In genomic region chr1:99634971-99635624, GRCh38 we compare ENCODE assay signal across 24 cellular contexts. TPM values are rescaled to one million over a fixed set of nuclear protein-coding genes. Genes with fewer than 3 reads are reported as not detected.
DNase-seq lines count a peak whose midpoint lies in the region; ATAC-seq, FAIRE-seq and TF ChIP-seq lines count a peak whose summit lies in the region.
"Had no signal": no experiment of that assay in that cellular context is flagged by ENCODE, and none has a peak within 500 bp of the region (broad histone marks: within the 10 kb centered on the region; RNA-seq: fewer than 3 reads in every experiment).

No MANE protein-coding gene starts in this region.

- H3K4me3 ChIP-seq in HepG2 (replicated peaks in 1 of 3; ENCODE audit: insufficient read depth in 1 of 3, low read depth in 2 of 3, low read length in 3 of 3) (no peak overlapping the region; a peak in 1 of 6 replicates), right lobe of liver (no peak overlapping the region), SK-N-MC (no peak overlapping the region), mesenchymal stem cell (ENCODE audit: insufficient read depth in 1 of 2, low read depth in 1 of 2, low read length in 2 of 2) (no peak overlapping the region)
- H3K4me3 ChIP-seq: GM12878, GM23338 had no signal

- TF ChIP-seq CTCF in HepG2 (CRISPR knock-in tag; IDR thresholded peaks at IDR 0.05) = no peak
- TF ChIP-seq CTCF in right lobe of liver (IDR thresholded peaks at IDR 0.05) = no peak

- ATAC-seq in HepG2 = peak; percentile 87
- ATAC-seq in right lobe of liver = no peak
- ATAC-seq in HG02798 (IDR thresholded peaks at IDR 0.05; ENCODE audit: poor library complexity, unreplicated experiment) = no peak
- ATAC-seq: GM12878, GM23338, Right ventricle myocardium inferior had no signal

- no peaks in the 10 kb centered on the region for H3K27me3 ChIP-seq in HepG2 (ENCODE audit: control insufficient read depth in 1 of 2, insufficient read depth in 2 of 2, low read length in 2 of 2)
- H3K27me3 ChIP-seq in right lobe of liver = no peaks in the 10 kb centered on the region
- no peaks in the 10 kb centered on the region for H3K27me3 ChIP-seq in mesenchymal stem cell (ENCODE audit: control insufficient read depth in 1 of 2, insufficient read depth in 1 of 2, low read length in 2 of 2)

- no peak for FAIRE-seq in HepG2 (lab: Jason Lieb, UNC)
- FAIRE-seq: GM12878, HTR-8/SVneo, RCC 7860 had no signal

- H3K36me3 ChIP-seq in HepG2 (replicated peaks in 1 of 2; ENCODE audit: control insufficient read depth in 1 of 2, insufficient read depth in 2 of 2, low read length in 2 of 2) (no peaks in the 10 kb centered on the region), right lobe of liver (no peaks in the 10 kb centered on the region), SK-N-MC (ENCODE audit: insufficient read depth, low read length) (no peaks in the 10 kb centered on the region), mesenchymal stem cell (ENCODE audit: control insufficient read depth in 1 of 2, insufficient read depth in 2 of 2, low read depth in 1 of 2, low read length in 2 of 2) (no peaks in the 10 kb centered on the region)

- no peak overlapping the region for H3K9ac ChIP-seq in HepG2 (ENCODE audit: insufficient read depth, low read depth, low read length)
- H3K9ac ChIP-seq in SK-N-MC (ENCODE audit: insufficient read length) = no peak overlapping the region
- H3K9ac ChIP-seq in mesenchymal stem cell (ENCODE audit: low read length) = no peak overlapping the region

- peak; percentile 81 for DNase-seq in HepG2 (ENCODE audit: low spot score)
- no peak for DNase-seq in right lobe of liver
- DNase-seq in SK-N-MC (ENCODE audit: low read depth, low spot score) = no peak
- peak; percentile 58 for DNase-seq in mesenchymal stem cell
- no peak for DNase-seq in head of caudate nucleus
- DNase-seq in HEK293T (ENCODE audit: extremely low spot score) = no peak
- DNase-seq: Caco-2; CD4-positive, alpha-beta T cell; DND-41; HCEC 1CT; Karpas-422; NCI-H1436; NCI-H187 treated with DMSO at 0.1 percent for 48 hours; NCI-H2107; NCI-H2227 treated with DMSO at 0.1 percent for 48 hours; NCI-H524; SW 1271 had no signal

- in situ Hi-C loops in HepG2 (cut with HindIII; ENCODE audit: extremely low pct_ligation_motif_present, low pct_unique_long_range_greater_than_20kb) = no loop called here

- H4K20me1 ChIP-seq in HepG2 (ENCODE audit: insufficient read depth, low read length) = no peaks in the 10 kb centered on the region

- intact Hi-C loops in HepG2 (cut with micrococcal nuclease; ENCODE audit: unreplicated experiment) (no loop called here), right lobe of liver (cut with DNase I) (no loop called here), head of caudate nucleus (cut with DNase I) (no loop called here)

- H3K4me1 ChIP-seq in HepG2 (ENCODE audit: insufficient read depth, low read length) (peaks cover 34% of the 10 kb centered on the region), right lobe of liver (peaks cover 0 to 8% (median 0%) of the 10 kb centered on the region in 4 donors), mesenchymal stem cell (ENCODE audit: control insufficient read depth, insufficient read depth, low read depth, low read length) (no peaks in the 10 kb centered on the region)
- H3K4me1 ChIP-seq: Caco-2 had no signal

- no peak for TF ChIP-seq RAD21 in HepG2 (CRISPR knock-in tag; IDR thresholded peaks at IDR 0.05)

- TF ChIP-seq POLR2A in HepG2 (IDR thresholded peaks at IDR 0.05; ENCODE audit: insufficient read depth in 1 of 2, low read depth in 2 of 2, low read length in 2 of 2) = no peak
- TF ChIP-seq POLR2A in right lobe of liver (IDR thresholded peaks at IDR 0.05) = no peak

- no peak overlapping the region for H2BK12ac ChIP-seq in mesenchymal stem cell (ENCODE audit: low read length in 2 of 2)

- H2AFZ ChIP-seq in HepG2 (ENCODE audit: low read length) = no peak overlapping the region
- H2AFZ ChIP-seq in mesenchymal stem cell (ENCODE audit: low read depth, low read length) = no peak overlapping the region
- H2AFZ ChIP-seq: GM23338 had no signal

- no peak overlapping the region for H4K8ac ChIP-seq in mesenchymal stem cell (ENCODE audit: low read length)

- H2AK5ac ChIP-seq in mesenchymal stem cell (ENCODE audit: low read length, severe bottlenecking) = no peak overlapping the region

- no peaks in the 10 kb centered on the region for H3K9me3 ChIP-seq in HepG2 (ENCODE audit: low read length)
- no peaks in the 10 kb centered on the region for H3K9me3 ChIP-seq in right lobe of liver
- no peaks in the 10 kb centered on the region for H3K9me3 ChIP-seq in SK-N-MC (ENCODE audit: low read depth, low read length)
- H3K9me3 ChIP-seq in mesenchymal stem cell (ENCODE audit: control insufficient read depth, low read length) = no peaks in the 10 kb centered on the region
- H3K9me3 ChIP-seq: Caco-2 had no signal

- no peaks in the 10 kb centered on the region for H3K79me2 ChIP-seq in HepG2 (ENCODE audit: insufficient read depth, low read length)

- no peak overlapping the region for H3K18ac ChIP-seq in mesenchymal stem cell (ENCODE audit: low read depth in 1 of 2, low read length in 2 of 2)

- no peak overlapping the region for H3K23ac ChIP-seq in mesenchymal stem cell (ENCODE audit: low read length in 2 of 2)

- H2BK15ac ChIP-seq in mesenchymal stem cell (ENCODE audit: low read depth, poor library complexity, severe bottlenecking) = no peak overlapping the region

- CTCF ChIA-PET in HepG2 (lab: Yijun Ruan, JAX; ENCODE audit: low intra/inter-chr PET ratio, low total read pairs) (no interaction called here), HEK293T (lab: Yijun Ruan, JAX) (no interaction called here)

- no peak overlapping the region for H2BK120ac ChIP-seq in mesenchymal stem cell (ENCODE audit: low read depth, low read length)

- BruUV-seq in HepG2 (replicated peaks; lab: Mats Ljungman, UMichigan) = no TSS peak

- no peak overlapping the region for H3K4ac ChIP-seq in mesenchymal stem cell (ENCODE audit: low read depth in 1 of 2, low read length in 2 of 2)

- POLR2A ChIA-PET in HepG2 (lab: Yijun Ruan, JAX) = interaction anchor here (0.7 to 2.3 kb wide), 3 partner anchors 12 to 46 kb away, joined by 3 to 18 read pairs (median 4); partner anchors contain the start of gene PALMD
- POLR2A ChIA-PET in HEK293T (lab: Yijun Ruan, JAX) = interaction anchor here (1.2 kb wide), 1 partner anchor 11 kb away, joined by 3 read pairs; the partner anchor contains the start of gene PALMD

- H3K27ac ChIP-seq in HepG2 (ENCODE audit: extremely low read length, insufficient read depth, low read length) = no peak overlapping the region
- H3K27ac ChIP-seq in right lobe of liver = no peak overlapping the region
- 0 out of 2 replicates have a peak overlapping the region, but pooled peaks have one; percentile 89 for H3K27ac ChIP-seq in SK-N-MC
- no peak overlapping the region for H3K27ac ChIP-seq in mesenchymal stem cell (ENCODE audit: low read length, poor library complexity, severe bottlenecking)

- H4K91ac ChIP-seq in mesenchymal stem cell (ENCODE audit: low read length) = no peak overlapping the region

- no peak overlapping the region for H3K14ac ChIP-seq in mesenchymal stem cell (ENCODE audit: low read length in 2 of 2)

- H3K4me2 ChIP-seq in HepG2 (ENCODE audit: low read depth, low read length) (no peak overlapping the region), mesenchymal stem cell (ENCODE audit: low read length, poor library complexity, severe bottlenecking) (no peak overlapping the region)
- H3K4me2 ChIP-seq: GM23338 had no signal

- 60% methylated on average over 3 of the region's 3 CpGs for WGBS in HepG2 (ENCODE audit: low lambda C conversion rate)
- 97% methylated on average over 3 of the region's 3 CpGs for WGBS in right lobe of liver (ENCODE audit: insufficient coverage, low coverage, low lambda C conversion rate, missing lambda C conversion rate)
- WGBS in mesenchymal stem cell = 83% methylated on average over 1 of the region's 3 CpGs

- no peak overlapping the region for H2BK5ac ChIP-seq in mesenchymal stem cell (ENCODE audit: low read depth, low read length, poor library complexity, severe bottlenecking)

- H3K79me1 ChIP-seq in mesenchymal stem cell (replicated peaks; ENCODE audit: low read length, poor library complexity, severe bottlenecking) = no peaks in the 10 kb centered on the region

- TF ChIP-seq EP300 in HepG2 (IDR thresholded peaks at IDR 0.05; ENCODE audit: low read depth in 2 of 2, low read length in 2 of 2) = peak in 1 of 2 experiments; percentile 45; a peak in 1 of 4 replicates
- no peak for TF ChIP-seq EP300 in HepG2 (CRISPR knock-in tag; IDR thresholded peaks at IDR 0.05; ENCODE audit: borderline replicate concordance)

TF ChIP-seq in HEK293T, 16 proteins besides CTCF, POLR2A, EP300 and RAD21 (continues in another document):
- TF ChIP-seq BHLHE40 (IDR thresholded peaks at IDR 0.05; ENCODE audit: borderline replicate concordance) (no peak), ZNF384 (IDR thresholded peaks at IDR 0.05) (no peak), FOXK2 (IDR thresholded peaks at IDR 0.05) (no peak), CTBP1 (IDR thresholded peaks at IDR 0.05; ENCODE audit: borderline replicate concordance) (no peak), LEF1 (IDR thresholded peaks at IDR 0.05; ENCODE audit: borderline replicate concordance) (no peak)

RNA-seq across cellular contexts. Expression of gene PALMD, which starts 10.8 kb away (rescaled TPM):
- total RNA-seq in HepG2 (2016; rRNA removed; fragmentation: Illumina TruSeq; extraction: Trizol) = 31.1 and 42.0 TPM in 2 replicates
- total RNA-seq in HepG2 (2016; cell fraction: cytosol; rRNA removed; fragmentation: Illumina TruSeq; extraction: Trizol; ENCODE audit: low read depth) = 10.3 and 11.6 TPM in 2 replicates
- total RNA-seq in HepG2 (2016; cell fraction: insoluble cytoplasmic fraction; rRNA removed; fragmentation: Illumina TruSeq; extraction: Trizol) = 30.7 and 39.5 TPM in 2 replicates
- 24.2 and 24.3 TPM in 2 replicates for total RNA-seq in HepG2 (2016; cell fraction: membrane; rRNA removed; fragmentation: Illumina TruSeq; extraction: Trizol)
- total RNA-seq in HepG2 (2016; cell fraction: nucleus; rRNA removed; fragmentation: Illumina TruSeq; extraction: Trizol) = 26.7 and 29.8 TPM in 2 replicates
- polyA plus RNA-seq in HepG2 (2011; rRNA removed) = 4.6 and 5.5 TPM in 2 replicates
- polyA plus RNA-seq in HepG2 (2011; cell fraction: cytosol; rRNA removed) = 2.7 and 3.8 TPM in 2 replicates
- 4.6 and 6.1 TPM in 2 replicates for polyA plus RNA-seq in HepG2 (2011; cell fraction: nucleus; rRNA removed)
- 6.5 and 16.7 TPM in 2 replicates for polyA plus RNA-seq in HepG2 (2012)
- 6.7 and 7.6 TPM in 2 replicates for polyA plus RNA-seq in HepG2 (2016; cell fraction: cytosol; fragmentation: Illumina TruSeq; extraction: Trizol; ENCODE audit: low read depth)
- polyA plus RNA-seq in HepG2 (2016; cell fraction: insoluble cytoplasmic fraction; fragmentation: Illumina TruSeq; extraction: Trizol; ENCODE audit: low read depth) = 47.1 and 47.2 TPM in 2 replicates
- 16.3 and 16.4 TPM in 2 replicates for polyA plus RNA-seq in HepG2 (2016; cell fraction: membrane; fragmentation: Illumina TruSeq; extraction: Trizol; ENCODE audit: low read depth)
- polyA plus RNA-seq in HepG2 (2016; cell fraction: nucleus; fragmentation: Illumina TruSeq; extraction: Trizol; ENCODE audit: insufficient read depth, low read depth) = 32.5 and 34.5 TPM in 2 replicates
- 1.1 and 7.9 TPM in 2 replicates for polyA minus RNA-seq in HepG2 (2011; rRNA and poly(A)+ RNA removed; ENCODE audit: low replicate concordance)
- 4.4 and 5.5 TPM in 2 replicates for polyA minus RNA-seq in HepG2 (2011; cell fraction: cytosol; rRNA and poly(A)+ RNA removed)
- 20.3 and 20.6 TPM in 2 replicates for polyA minus RNA-seq in HepG2 (2011; cell fraction: nucleus; rRNA and poly(A)+ RNA removed)
- 10 to 100 TPM; 15.0 to 21.1 (median 18.2) TPM for total RNA-seq in right lobe of liver
- 0.88 TPM for polyA plus RNA-seq in mesenchymal stem cell (2013, experiment 1 of 2)
- 0.81 TPM for polyA plus RNA-seq in mesenchymal stem cell (2013, experiment 2 of 2)
- total RNA-seq: Caco-2; CD4-positive, alpha-beta T cell; GM23338 had no signal
- polyA plus RNA-seq: GM23338, IgD-negative memory B cell had no signal

Comparison
In these comparisons a context has a peak if more than half of its experiments do, and no peak if none do; other contexts are left out.
1. DNase-seq: peak in HepG2 (single experiment) and mesenchymal stem cell (single experiment); none in right lobe of liver (0 of 3), SK-N-MC (single experiment), head of caudate nucleus (0 of 42) and HEK293T (single experiment).